Comparison of ENCODE assay signal across 8 cellular contexts in the genomic region with DNA sequence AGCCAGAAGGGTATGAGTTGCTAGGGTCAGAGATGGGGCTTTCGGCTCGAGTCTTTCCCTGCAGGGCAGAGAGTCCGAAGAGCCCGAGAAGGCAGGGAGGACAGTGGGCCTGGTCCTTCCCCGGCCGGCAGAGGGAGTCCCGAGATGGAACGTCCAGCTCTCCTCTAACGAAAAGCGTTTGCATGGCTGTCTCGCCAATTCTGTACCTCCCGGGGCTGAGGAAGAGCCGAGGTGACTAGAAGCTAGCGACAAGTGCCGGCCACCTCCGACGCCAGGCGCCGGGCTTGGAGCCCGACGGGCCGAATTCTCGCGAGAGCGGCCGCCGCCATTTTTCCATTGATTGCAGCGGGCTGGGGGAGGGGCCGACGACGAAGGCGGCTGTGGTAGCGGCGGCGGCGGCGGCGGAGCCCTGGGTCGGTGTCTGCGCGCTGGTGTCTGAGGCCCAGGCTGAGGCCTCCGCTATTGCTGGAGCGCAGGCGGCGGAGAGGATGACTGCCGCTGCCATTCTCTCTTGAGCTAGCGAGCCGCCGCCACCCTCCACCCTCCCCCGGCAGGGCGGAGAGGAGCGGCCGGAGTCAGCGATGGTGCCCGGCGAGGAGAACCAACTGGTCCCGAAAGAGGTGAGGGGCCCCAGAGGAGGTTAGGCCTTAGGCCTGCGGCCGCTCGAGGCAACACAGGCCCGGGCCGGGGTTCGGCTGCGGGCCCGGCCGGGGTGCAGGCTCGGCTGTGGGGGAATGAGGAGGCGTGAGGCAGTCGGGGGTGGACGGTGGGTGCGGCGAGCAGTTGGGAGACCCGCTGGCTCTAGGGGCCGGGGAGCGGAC. TPM values are rescaled to one million over a fixed set of nuclear protein-coding genes. Genes with fewer than 3 reads are reported as not detected.
DNase-seq lines count a peak whose midpoint lies in the region; FAIRE-seq and TF ChIP-seq lines count a peak whose summit lies in the region.

A gene with protein sequence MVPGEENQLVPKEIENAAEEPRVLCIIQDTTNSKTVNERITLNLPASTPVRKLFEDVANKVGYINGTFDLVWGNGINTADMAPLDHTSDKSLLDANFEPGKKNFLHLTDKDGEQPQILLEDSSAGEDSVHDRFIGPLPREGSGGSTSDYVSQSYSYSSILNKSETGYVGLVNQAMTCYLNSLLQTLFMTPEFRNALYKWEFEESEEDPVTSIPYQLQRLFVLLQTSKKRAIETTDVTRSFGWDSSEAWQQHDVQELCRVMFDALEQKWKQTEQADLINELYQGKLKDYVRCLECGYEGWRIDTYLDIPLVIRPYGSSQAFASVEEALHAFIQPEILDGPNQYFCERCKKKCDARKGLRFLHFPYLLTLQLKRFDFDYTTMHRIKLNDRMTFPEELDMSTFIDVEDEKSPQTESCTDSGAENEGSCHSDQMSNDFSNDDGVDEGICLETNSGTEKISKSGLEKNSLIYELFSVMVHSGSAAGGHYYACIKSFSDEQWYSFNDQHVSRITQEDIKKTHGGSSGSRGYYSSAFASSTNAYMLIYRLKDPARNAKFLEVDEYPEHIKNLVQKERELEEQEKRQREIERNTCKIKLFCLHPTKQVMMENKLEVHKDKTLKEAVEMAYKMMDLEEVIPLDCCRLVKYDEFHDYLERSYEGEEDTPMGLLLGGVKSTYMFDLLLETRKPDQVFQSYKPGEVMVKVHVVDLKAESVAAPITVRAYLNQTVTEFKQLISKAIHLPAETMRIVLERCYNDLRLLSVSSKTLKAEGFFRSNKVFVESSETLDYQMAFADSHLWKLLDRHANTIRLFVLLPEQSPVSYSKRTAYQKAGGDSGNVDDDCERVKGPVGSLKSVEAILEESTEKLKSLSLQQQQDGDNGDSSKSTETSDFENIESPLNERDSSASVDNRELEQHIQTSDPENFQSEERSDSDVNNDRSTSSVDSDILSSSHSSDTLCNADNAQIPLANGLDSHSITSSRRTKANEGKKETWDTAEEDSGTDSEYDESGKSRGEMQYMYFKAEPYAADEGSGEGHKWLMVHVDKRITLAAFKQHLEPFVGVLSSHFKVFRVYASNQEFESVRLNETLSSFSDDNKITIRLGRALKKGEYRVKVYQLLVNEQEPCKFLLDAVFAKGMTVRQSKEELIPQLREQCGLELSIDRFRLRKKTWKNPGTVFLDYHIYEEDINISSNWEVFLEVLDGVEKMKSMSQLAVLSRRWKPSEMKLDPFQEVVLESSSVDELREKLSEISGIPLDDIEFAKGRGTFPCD (N-terminal part only) (plus strand): TSS at position 368 of the 821 bp plus-strand sequence. CDS start 214 bp downstream, at position 582.

- CTCF ChIA-PET in Caco-2 (lab: Charles Lee) = interaction anchor here (0.6 to 1.5 kb wide), 7 partner anchors 8 to 202 kb away, joined by 3 to 15 read pairs (median 5); no protein-coding TSS in a partner anchor
- CTCF ChIA-PET in H1 (lab: Charles Lee; ENCODE audit: partially characterized antibody) = interaction anchor here (0.6 to 1.6 kb wide), 7 partner anchors 15 to 57 kb away, joined by 3 to 5 read pairs (median 3); no protein-coding TSS in a partner anchor

- no TSS peak for BruUV-seq in Caco-2 (replicated peaks; lab: Mats Ljungman, UMichigan)

- H3K4me3 ChIP-seq in Caco-2 (ENCODE audit: low read depth, low read length) (peak within 1 kb of the TSS; percentile 84), H1 (ENCODE audit: extremely low read depth in 1 of 4, insufficient read depth in 2 of 4, low read depth in 3 of 4, low read length in 4 of 4) (peak within 1 kb of the TSS; percentile 81 to 87 (median 84)), mesenchymal stem cell (ENCODE audit: insufficient read depth in 1 of 2, low read depth in 1 of 2, low read length in 2 of 2) (peak within 1 kb of the TSS; percentile 91 to 93)

- TF ChIP-seq POLR2A in H1 (IDR thresholded peaks at IDR 0.05; ENCODE audit: control extremely low read depth in 1 of 2, low read depth in 2 of 2, low read length in 2 of 2) = peak; percentile 70 to 81

- H3K9me3 ChIP-seq in Caco-2 (no peaks in the 10 kb centered on the region), H1 (ENCODE audit: insufficient read depth in 2 of 2, low read depth in 1 of 2, low read length in 1 of 2) (no peaks in the 10 kb centered on the region), mesenchymal stem cell (ENCODE audit: control insufficient read depth, low read length) (no peaks in the 10 kb centered on the region)

- no peak within 1 kb of the TSS for H2AK5ac ChIP-seq in H1 (ENCODE audit: low read depth, low read length)
- peak within 1 kb of the TSS; percentile 35 for H2AK5ac ChIP-seq in mesenchymal stem cell (ENCODE audit: low read length, severe bottlenecking)

- peak within 1 kb of the TSS; percentile 62 for H2BK120ac ChIP-seq in H1 (replicated peaks; ENCODE audit: low read depth, low read length)
- peak within 1 kb of the TSS; percentile 91 for H2BK120ac ChIP-seq in mesenchymal stem cell (ENCODE audit: low read depth, low read length)

- no peak within 1 kb of the TSS for H3K27ac Mint-ChIP-seq in Caco-2 (ENCODE audit: unreplicated experiment)

- H3K23ac ChIP-seq in H1 (ENCODE audit: insufficient read length) = no peak within 1 kb of the TSS
- H3K23ac ChIP-seq in mesenchymal stem cell (ENCODE audit: low read length in 2 of 2) = peak within 1 kb of the TSS; percentile 0 to 95

- TF ChIP-seq RAD21 in H1 (IDR thresholded peaks at IDR 0.05 in 1 of 2, conservative IDR thresholded peaks at IDR 0.05 in 1 of 2; ENCODE audit: low read depth in 2 of 2, low read length in 2 of 2) = peak; percentile 21 to 25; a peak in 2 of 4 replicates

- no peaks in the 10 kb centered on the region for H3K9me3 Mint-ChIP-seq in Caco-2 (ENCODE audit: unreplicated experiment)

- peak within 1 kb of the TSS; percentile 81 to 91 (median 87) for H3K9ac ChIP-seq in H1 (replicated peaks in 1 of 4; ENCODE audit: extremely low read depth in 1 of 4, low read depth in 3 of 4, low read length in 3 of 4)
- peak within 1 kb of the TSS; percentile 98 for H3K9ac ChIP-seq in mesenchymal stem cell (ENCODE audit: low read length)

- H3K4me1 ChIP-seq in Caco-2 (peaks cover 30% of the 10 kb centered on the region), H1 (replicated peaks in 1 of 4; ENCODE audit: control insufficient read depth in 3 of 4, insufficient read depth in 4 of 4, low read length in 3 of 4) (peaks cover 0 to 7% (median 6%) of the 10 kb centered on the region in 4 experiments; a peak in 4 of 7 replicates), mesenchymal stem cell (ENCODE audit: control insufficient read depth, insufficient read depth, low read depth, low read length) (peaks cover 2% of the 10 kb centered on the region)

- FAIRE-seq in H1 (lab: Jason Lieb, UNC) = no peak

- H3K23me2 ChIP-seq in H1 (ENCODE audit: low read depth, low read length) = peaks cover 2% of the 10 kb centered on the region; the same call in 1 of the 2 replicates

- H4K5ac ChIP-seq in H1 (ENCODE audit: insufficient read length, low read depth, low read length) = peak within 1 kb of the TSS; percentile 83

- no peaks in the 10 kb centered on the region for H4K20me1 ChIP-seq in H1 (replicated peaks in 1 of 2; ENCODE audit: control insufficient read depth in 1 of 2, insufficient read depth in 2 of 2, low read length in 2 of 2)

- peak within 1 kb of the TSS; percentile 61 to 85 for H3K4me2 ChIP-seq in H1 (ENCODE audit: insufficient read depth in 1 of 2, low read depth in 2 of 2, low read length in 2 of 2)
- H3K4me2 ChIP-seq in mesenchymal stem cell (ENCODE audit: low read length, poor library complexity, severe bottlenecking) = peak within 1 kb of the TSS; percentile 78

- peak within 1 kb of the TSS; percentile 32; the same call in 1 of the 2 replicates for H2BK20ac ChIP-seq in H1 (ENCODE audit: low read length)

- H3K14ac ChIP-seq in H1 (ENCODE audit: insufficient read length) (no peak within 1 kb of the TSS), mesenchymal stem cell (ENCODE audit: low read length in 2 of 2) (peak within 1 kb of the TSS in 1 of 2 experiments; percentile 99)

- H3K27me3 ChIP-seq in Caco-2 (replicated peaks; ENCODE audit: control insufficient read depth, insufficient read depth, low read length) = no peaks in the 10 kb centered on the region
- H3K27me3 ChIP-seq in H1 (replicated peaks in 1 of 4; ENCODE audit: control insufficient read depth in 3 of 4, extremely low read depth in 1 of 4, insufficient read depth in 3 of 4, low read length in 3 of 4) = no peaks in the 10 kb centered on the region
- no peaks in the 10 kb centered on the region for H3K27me3 ChIP-seq in mesenchymal stem cell (ENCODE audit: control insufficient read depth in 1 of 2, insufficient read depth in 1 of 2, low read length in 2 of 2)

- POLR2A ChIA-PET in Caco-2 (lab: Charles Lee) (interaction anchor here (0.6 to 1.1 kb wide), 5 partner anchors 16 to 984 kb away, joined by 3 to 11 read pairs (median 5); partner anchors contain the start of gene ZBED5), H1 (lab: Charles Lee; ENCODE audit: partially characterized antibody) (interaction anchor here (0.7 to 1.7 kb wide), 8 partner anchors 12 to 1033 kb away, joined by 3 to 6 read pairs (median 4); partner anchors contain the start of genes DKK3, EIF4G2 and GALNT18)

- H3K79me1 ChIP-seq in H1 (ENCODE audit: low read depth, low read length) (no peaks in the 10 kb centered on the region; the same call in 1 of the 2 replicates), mesenchymal stem cell (replicated peaks; ENCODE audit: low read length, poor library complexity, severe bottlenecking) (peaks cover 2% of the 10 kb centered on the region)

- WGBS in H1 (ENCODE audit: extremely low coverage in 1 of 2, insufficient coverage in 1 of 2, insufficient read length in 1 of 2, insufficient replicate concordance in 2 of 2, low coverage in 1 of 2, low lambda C conversion rate in 2 of 2, missing lambda C conversion rate in 1 of 2), 2 experiments = 0% methylated on average over 55 of the region's 75 CpGs; no CpG with 5 or more reads in 1 of the 2 experiments
- WGBS in mesenchymal stem cell = under 1% methylated on average over 73 of the region's 75 CpGs

- H3K36me3 ChIP-seq in Caco-2 (ENCODE audit: control insufficient read depth, insufficient read depth, low read length) (no peaks in the 10 kb centered on the region), H1 (ENCODE audit: control insufficient read depth in 2 of 4, insufficient read depth in 4 of 4, low read length in 3 of 4) (no peaks in the 10 kb centered on the region), mesenchymal stem cell (ENCODE audit: control insufficient read depth in 1 of 2, insufficient read depth in 2 of 2, low read depth in 1 of 2, low read length in 2 of 2) (no peaks in the 10 kb centered on the region)

- H3K4me3 Mint-ChIP-seq in Caco-2 (ENCODE audit: unreplicated experiment) = no peak within 1 kb of the TSS

- H3K27me3 Mint-ChIP-seq in Caco-2 (ENCODE audit: insufficient read depth, unreplicated experiment) = no peaks in the 10 kb centered on the region

- H2BK15ac ChIP-seq in H1 (ENCODE audit: low read length) (peak within 1 kb of the TSS; percentile 31; the same call in 1 of the 2 replicates), mesenchymal stem cell (ENCODE audit: low read depth, poor library complexity, severe bottlenecking) (peak within 1 kb of the TSS; percentile 96)

- H4K91ac ChIP-seq in H1 (replicated peaks; ENCODE audit: insufficient read length, low read length) (peak within 1 kb of the TSS; percentile 83), mesenchymal stem cell (ENCODE audit: low read length) (peak within 1 kb of the TSS; percentile 97)

- intact Hi-C loops in Caco-2 (cut with micrococcal nuclease; ENCODE audit: unreplicated experiment) = loop anchor here (1.0 to 5.0 kb wide), 4 partner anchors 29 to 200 kb away; no protein-coding TSS in a partner anchor

- H4K8ac ChIP-seq in H1 (ENCODE audit: extremely low read depth, insufficient read depth, low read length) (peak within 1 kb of the TSS; percentile 91; the same call in 1 of the 2 replicates), mesenchymal stem cell (ENCODE audit: low read length) (peak within 1 kb of the TSS; percentile 98)

- H3K18ac ChIP-seq in H1 (ENCODE audit: extremely low read depth, low read length) (peak within 1 kb of the TSS; percentile 95), mesenchymal stem cell (ENCODE audit: low read depth in 1 of 2, low read length in 2 of 2) (peak within 1 kb of the TSS; percentile 94 to 100)

- peaks cover 0 to 43% of the 10 kb centered on the region in 2 experiments; a peak in 3 of 4 replicates for H3K79me2 ChIP-seq in H1 (ENCODE audit: control insufficient read depth in 1 of 2, insufficient read depth in 2 of 2, low read length in 2 of 2)

- H2BK5ac ChIP-seq in H1 (ENCODE audit: low read depth, low read length) (peak within 1 kb of the TSS; percentile 81; the same call in 1 of the 2 replicates), mesenchymal stem cell (ENCODE audit: low read depth, low read length, poor library complexity, severe bottlenecking) (peak within 1 kb of the TSS; percentile 97)

- peaks cover 7% of the 10 kb centered on the region for H3K36me3 Mint-ChIP-seq in Caco-2 (ENCODE audit: insufficient read depth, unreplicated experiment)

- H2AFZ ChIP-seq in H1 (ENCODE audit: low read length) (peak within 1 kb of the TSS; percentile 94), mesenchymal stem cell (ENCODE audit: low read depth, low read length) (peak within 1 kb of the TSS; percentile 97)

- H3K4me1 Mint-ChIP-seq in Caco-2 (ENCODE audit: low read depth, unreplicated experiment) = no peaks in the 10 kb centered on the region

- peak within 1 kb of the TSS; percentile 95; the same call in 1 of the 2 replicates for H2BK12ac ChIP-seq in H1 (ENCODE audit: low read depth, low read length)
- H2BK12ac ChIP-seq in mesenchymal stem cell (ENCODE audit: low read length in 2 of 2) = peak within 1 kb of the TSS; percentile 67 to 92

- TF ChIP-seq EP300 in H1 (IDR thresholded peaks at IDR 0.05; ENCODE audit: borderline replicate concordance in 1 of 2, low read depth in 2 of 2, low read length in 2 of 2) = peak in 1 of 2 experiments; percentile 56; a peak in 1 of 3 replicates

- H3K4ac ChIP-seq in H1 (replicated peaks; ENCODE audit: insufficient read length, low read depth, low read length) (no peak within 1 kb of the TSS), mesenchymal stem cell (ENCODE audit: low read depth in 1 of 2, low read length in 2 of 2) (peak within 1 kb of the TSS; percentile 91 to 98)

- TF ChIP-seq CTCF in Caco-2 (IDR thresholded peaks at IDR 0.05; ENCODE audit: insufficient read depth in 1 of 2, low read depth in 1 of 2, low read length in 1 of 2, severe bottlenecking in 1 of 2, unreplicated experiment in 1 of 2) (peak in 1 of 2 experiments; percentile 77), GM20000 (IDR thresholded peaks at IDR 0.05; ENCODE audit: extremely low read depth, missing control alignments) (no peak), H1 (IDR thresholded peaks at IDR 0.05; ENCODE audit: control extremely low read depth in 1 of 3, insufficient read depth in 1 of 3, low read depth in 1 of 3, low read length in 3 of 3) (peak; percentile 20 to 54 (median 41); a peak in 3 of 4 replicates)

- peak; percentile 95 to 96 for DNase-seq in Caco-2
- peak; percentile 85 for DNase-seq in GM20000 (ENCODE audit: low spot score)
- peak; percentile 47 for DNase-seq in HS-5 (ENCODE audit: low read depth)
- peak; percentile 57 for DNase-seq in NK-92 (lab: John Stamatoyannopoulos, UW; ENCODE audit: unreplicated experiment)
- DNase-seq in activated CD8-positive, alpha-beta memory T cell treated with anti-CD3 and anti-CD28 coated beads for 24 hours = peak; percentile 98
- DNase-seq in H1 (ENCODE audit: low read depth in 1 of 2, low spot score in 2 of 2) = peak; percentile 53 to 96
- peak; percentile 91 for DNase-seq in mesenchymal stem cell
- DNase-seq in stimulated activated CD8-positive, alpha-beta memory T cell treated with anti-CD3 and anti-CD28 coated beads, Interleukin-12 subunit alpha, Interleukin-12 subunit beta, amount 100 ng/mL, for 4 hours (ENCODE audit: low read depth) = peak; percentile 87

- peak within 1 kb of the TSS; percentile 74; the same call in 1 of the 2 replicates for H3K27ac ChIP-seq in H1 (ENCODE audit: low read depth, low read length)
- H3K27ac ChIP-seq in mesenchymal stem cell (ENCODE audit: low read length, poor library complexity, severe bottlenecking) = peak within 1 kb of the TSS; percentile 97

- H3K56ac ChIP-seq in H1 (replicated peaks; ENCODE audit: insufficient read length, low read depth, low read length) = peak within 1 kb of the TSS; percentile 92

RNA-seq across cellular contexts. Expression of the gene that starts here (rescaled TPM):
- 50.4 and 52.8 TPM in 2 replicates for total RNA-seq in Caco-2 (2022)
- total RNA-seq in H1 (2021; fragmentation: NEBNext Ultra II Directional; extraction: Animal tissue kit (Norgen Biotek cat#: 25700)) = 21.1 and 21.3 TPM in 2 replicates
- 3.3 and 4.2 TPM in 2 replicates for polyA plus RNA-seq in H1 (2011; rRNA removed)
- 7.1 TPM for polyA plus RNA-seq in H1 (2011; cell fraction: cytosol; rRNA removed)
- 5.6 TPM for polyA plus RNA-seq in H1 (2011; cell fraction: nucleus; rRNA removed)
- polyA plus RNA-seq in H1 (2012, experiment 1 of 2) = 10.6 to 19.4 TPM (median 12.9 TPM) in 4 replicates
- 0.62 TPM for polyA plus RNA-seq in H1 (2012, experiment 2 of 2)
- 12.5 TPM for polyA plus RNA-seq in H1 (2013, experiment 1 of 2)
- polyA plus RNA-seq in H1 (2013, experiment 2 of 2) = 13.4 TPM
- polyA minus RNA-seq in H1 (2011; rRNA and poly(A)+ RNA removed) = 16.8 and 22.6 TPM in 2 replicates
- polyA minus RNA-seq in H1 (2011; cell fraction: cytosol; rRNA and poly(A)+ RNA removed) = 10.8 TPM
- 48.4 TPM for polyA minus RNA-seq in H1 (2011; cell fraction: nucleus; rRNA and poly(A)+ RNA removed)
- polyA plus RNA-seq in mesenchymal stem cell (2013, experiment 1 of 2) = 31.2 TPM
- 30.0 TPM for polyA plus RNA-seq in mesenchymal stem cell (2013, experiment 2 of 2)

Comparison
In these comparisons a context has a peak if more than half of its experiments do, and no peak if none do; other contexts are left out.
1. Peak in every context shown above with its lines: DNase-seq, H3K4me3 ChIP-seq and H3K27ac ChIP-seq.
2. DNase-seq: peak in every context shown above with its lines; median percentile 98 in activated CD8-positive, alpha-beta memory T cell treated with anti-CD3 and anti-CD28 coated beads for 24 hours; 96 in Caco-2; 91 in mesenchymal stem cell; 87 in stimulated activated CD8-positive, alpha-beta memory T cell treated with anti-CD3 and anti-CD28 coated beads, Interleukin-12 subunit alpha, Interleukin-12 subunit beta, amount 100 ng/mL, for 4 hours; 85 in GM20000; 74 in H1; 57 in NK-92; 47 in HS-5.